Comparison of ENCODE assay signal across 1 cellular context in the genomic region with DNA sequence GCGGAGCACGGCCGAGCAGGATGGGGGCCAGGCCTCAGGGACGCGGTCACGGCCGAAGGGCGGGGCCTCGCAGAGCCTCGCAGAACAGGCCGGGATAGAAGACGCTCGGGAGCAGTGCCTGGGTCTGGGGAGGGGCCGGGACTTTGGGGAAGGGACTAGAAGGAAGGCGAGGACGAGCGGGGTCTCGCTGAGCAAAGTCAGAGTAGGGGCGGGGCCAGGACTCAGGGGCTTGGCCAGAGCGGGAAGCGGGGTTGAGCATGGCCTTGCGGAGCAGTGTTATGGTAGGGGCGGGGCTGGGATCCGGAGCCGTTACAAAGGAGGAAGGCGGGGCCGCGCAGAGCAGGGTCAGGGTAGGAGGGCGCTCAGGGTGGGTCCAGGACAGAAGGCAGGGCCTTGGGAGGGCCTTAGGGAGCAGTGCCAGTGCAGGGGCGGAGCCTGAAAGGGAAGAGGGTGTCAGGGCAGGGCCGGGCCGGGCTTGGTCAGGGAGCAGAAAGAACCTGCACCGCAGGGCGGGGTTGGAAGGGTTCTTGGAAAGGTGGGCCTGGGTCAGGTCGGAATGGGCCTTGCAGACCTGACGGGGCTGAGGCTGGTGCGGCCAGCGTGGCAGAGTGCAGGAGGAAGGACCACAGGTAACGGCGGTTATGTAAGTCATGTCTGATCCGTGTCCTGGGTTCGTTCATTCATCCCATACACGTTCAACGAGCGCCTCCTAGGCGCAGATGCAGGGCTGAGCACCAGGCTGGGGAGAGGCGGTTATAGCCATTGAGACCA.
A peak's percentile ranks its signal among the peaks of the same experiment; 100 is the strongest.
TF ChIP-seq lines count a peak whose summit lies in the region.

No MANE protein-coding gene starts in this region.

TF ChIP-seq in HepG2, 621 proteins besides CTCF, POLR2A, EP300 and RAD21 (continued from another document and continues in another):
- TF ChIP-seq, protein P1, sequence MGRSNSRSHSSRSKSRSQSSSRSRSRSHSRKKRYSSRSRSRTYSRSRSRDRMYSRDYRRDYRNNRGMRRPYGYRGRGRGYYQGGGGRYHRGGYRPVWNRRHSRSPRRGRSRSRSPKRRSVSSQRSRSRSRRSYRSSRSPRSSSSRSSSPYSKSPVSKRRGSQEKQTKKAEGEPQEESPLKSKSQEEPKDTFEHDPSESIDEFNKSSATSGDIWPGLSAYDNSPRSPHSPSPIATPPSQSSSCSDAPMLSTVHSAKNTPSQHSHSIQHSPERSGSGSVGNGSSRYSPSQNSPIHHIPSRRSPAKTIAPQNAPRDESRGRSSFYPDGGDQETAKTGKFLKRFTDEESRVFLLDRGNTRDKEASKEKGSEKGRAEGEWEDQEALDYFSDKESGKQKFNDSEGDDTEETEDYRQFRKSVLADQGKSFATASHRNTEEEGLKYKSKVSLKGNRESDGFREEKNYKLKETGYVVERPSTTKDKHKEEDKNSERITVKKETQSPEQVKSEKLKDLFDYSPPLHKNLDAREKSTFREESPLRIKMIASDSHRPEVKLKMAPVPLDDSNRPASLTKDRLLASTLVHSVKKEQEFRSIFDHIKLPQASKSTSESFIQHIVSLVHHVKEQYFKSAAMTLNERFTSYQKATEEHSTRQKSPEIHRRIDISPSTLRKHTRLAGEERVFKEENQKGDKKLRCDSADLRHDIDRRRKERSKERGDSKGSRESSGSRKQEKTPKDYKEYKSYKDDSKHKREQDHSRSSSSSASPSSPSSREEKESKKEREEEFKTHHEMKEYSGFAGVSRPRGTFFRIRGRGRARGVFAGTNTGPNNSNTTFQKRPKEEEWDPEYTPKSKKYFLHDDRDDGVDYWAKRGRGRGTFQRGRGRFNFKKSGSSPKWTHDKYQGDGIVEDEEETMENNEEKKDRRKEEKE (IDR thresholded peaks at IDR 0.05), result no peak
- no peak for TF ChIP-seq HMGA1 (CRISPR knock-in tag; conservative IDR thresholded peaks at IDR 0.05)
- TF ChIP-seq, protein P2, sequence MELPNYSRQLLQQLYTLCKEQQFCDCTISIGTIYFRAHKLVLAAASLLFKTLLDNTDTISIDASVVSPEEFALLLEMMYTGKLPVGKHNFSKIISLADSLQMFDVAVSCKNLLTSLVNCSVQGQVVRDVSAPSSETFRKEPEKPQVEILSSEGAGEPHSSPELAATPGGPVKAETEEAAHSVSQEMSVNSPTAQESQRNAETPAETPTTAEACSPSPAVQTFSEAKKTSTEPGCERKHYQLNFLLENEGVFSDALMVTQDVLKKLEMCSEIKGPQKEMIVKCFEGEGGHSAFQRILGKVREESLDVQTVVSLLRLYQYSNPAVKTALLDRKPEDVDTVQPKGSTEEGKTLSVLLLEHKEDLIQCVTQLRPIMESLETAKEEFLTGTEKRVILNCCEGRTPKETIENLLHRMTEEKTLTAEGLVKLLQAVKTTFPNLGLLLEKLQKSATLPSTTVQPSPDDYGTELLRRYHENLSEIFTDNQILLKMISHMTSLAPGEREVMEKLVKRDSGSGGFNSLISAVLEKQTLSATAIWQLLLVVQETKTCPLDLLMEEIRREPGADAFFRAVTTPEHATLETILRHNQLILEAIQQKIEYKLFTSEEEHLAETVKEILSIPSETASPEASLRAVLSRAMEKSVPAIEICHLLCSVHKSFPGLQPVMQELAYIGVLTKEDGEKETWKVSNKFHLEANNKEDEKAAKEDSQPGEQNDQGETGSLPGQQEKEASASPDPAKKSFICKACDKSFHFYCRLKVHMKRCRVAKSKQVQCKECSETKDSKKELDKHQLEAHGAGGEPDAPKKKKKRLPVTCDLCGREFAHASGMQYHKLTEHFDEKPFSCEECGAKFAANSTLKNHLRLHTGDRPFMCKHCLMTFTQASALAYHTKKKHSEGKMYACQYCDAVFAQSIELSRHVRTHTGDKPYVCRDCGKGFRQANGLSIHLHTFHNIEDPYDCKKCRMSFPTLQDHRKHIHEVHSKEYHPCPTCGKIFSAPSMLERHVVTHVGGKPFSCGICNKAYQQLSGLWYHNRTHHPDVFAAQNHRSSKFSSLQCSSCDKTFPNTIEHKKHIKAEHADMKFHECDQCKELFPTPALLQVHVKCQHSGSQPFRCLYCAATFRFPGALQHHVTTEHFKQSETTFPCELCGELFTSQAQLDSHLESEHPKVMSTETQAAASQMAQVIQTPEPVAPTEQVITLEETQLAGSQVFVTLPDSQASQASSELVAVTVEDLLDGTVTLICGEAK (IDR thresholded peaks at IDR 0.05), result no peak
- TF ChIP-seq, protein P2 (CRISPR knock-in tag; IDR thresholded peaks at IDR 0.05), result no peak
- TF ChIP-seq MIXL1 (CRISPR knock-in tag; IDR thresholded peaks at IDR 0.05), result 0 out of 2 replicates have a peak, but pooled peaks have one; percentile 11
- TF ChIP-seq, protein P3, sequence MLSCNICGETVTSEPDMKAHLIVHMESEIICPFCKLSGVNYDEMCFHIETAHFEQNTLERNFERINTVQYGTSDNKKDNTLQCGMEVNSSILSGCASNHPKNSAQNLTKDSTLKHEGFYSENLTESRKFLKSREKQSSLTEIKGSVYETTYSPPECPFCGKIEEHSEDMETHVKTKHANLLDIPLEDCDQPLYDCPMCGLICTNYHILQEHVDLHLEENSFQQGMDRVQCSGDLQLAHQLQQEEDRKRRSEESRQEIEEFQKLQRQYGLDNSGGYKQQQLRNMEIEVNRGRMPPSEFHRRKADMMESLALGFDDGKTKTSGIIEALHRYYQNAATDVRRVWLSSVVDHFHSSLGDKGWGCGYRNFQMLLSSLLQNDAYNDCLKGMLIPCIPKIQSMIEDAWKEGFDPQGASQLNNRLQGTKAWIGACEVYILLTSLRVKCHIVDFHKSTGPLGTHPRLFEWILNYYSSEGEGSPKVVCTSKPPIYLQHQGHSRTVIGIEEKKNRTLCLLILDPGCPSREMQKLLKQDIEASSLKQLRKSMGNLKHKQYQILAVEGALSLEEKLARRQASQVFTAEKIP (CRISPR knock-in tag; IDR thresholded peaks at IDR 0.05; ENCODE audit: borderline replicate concordance), result no peak
- TF ChIP-seq ZNF432 (CRISPR knock-in tag; IDR thresholded peaks at IDR 0.05; ENCODE audit: borderline replicate concordance), result no peak
- TF ChIP-seq, protein P4, sequence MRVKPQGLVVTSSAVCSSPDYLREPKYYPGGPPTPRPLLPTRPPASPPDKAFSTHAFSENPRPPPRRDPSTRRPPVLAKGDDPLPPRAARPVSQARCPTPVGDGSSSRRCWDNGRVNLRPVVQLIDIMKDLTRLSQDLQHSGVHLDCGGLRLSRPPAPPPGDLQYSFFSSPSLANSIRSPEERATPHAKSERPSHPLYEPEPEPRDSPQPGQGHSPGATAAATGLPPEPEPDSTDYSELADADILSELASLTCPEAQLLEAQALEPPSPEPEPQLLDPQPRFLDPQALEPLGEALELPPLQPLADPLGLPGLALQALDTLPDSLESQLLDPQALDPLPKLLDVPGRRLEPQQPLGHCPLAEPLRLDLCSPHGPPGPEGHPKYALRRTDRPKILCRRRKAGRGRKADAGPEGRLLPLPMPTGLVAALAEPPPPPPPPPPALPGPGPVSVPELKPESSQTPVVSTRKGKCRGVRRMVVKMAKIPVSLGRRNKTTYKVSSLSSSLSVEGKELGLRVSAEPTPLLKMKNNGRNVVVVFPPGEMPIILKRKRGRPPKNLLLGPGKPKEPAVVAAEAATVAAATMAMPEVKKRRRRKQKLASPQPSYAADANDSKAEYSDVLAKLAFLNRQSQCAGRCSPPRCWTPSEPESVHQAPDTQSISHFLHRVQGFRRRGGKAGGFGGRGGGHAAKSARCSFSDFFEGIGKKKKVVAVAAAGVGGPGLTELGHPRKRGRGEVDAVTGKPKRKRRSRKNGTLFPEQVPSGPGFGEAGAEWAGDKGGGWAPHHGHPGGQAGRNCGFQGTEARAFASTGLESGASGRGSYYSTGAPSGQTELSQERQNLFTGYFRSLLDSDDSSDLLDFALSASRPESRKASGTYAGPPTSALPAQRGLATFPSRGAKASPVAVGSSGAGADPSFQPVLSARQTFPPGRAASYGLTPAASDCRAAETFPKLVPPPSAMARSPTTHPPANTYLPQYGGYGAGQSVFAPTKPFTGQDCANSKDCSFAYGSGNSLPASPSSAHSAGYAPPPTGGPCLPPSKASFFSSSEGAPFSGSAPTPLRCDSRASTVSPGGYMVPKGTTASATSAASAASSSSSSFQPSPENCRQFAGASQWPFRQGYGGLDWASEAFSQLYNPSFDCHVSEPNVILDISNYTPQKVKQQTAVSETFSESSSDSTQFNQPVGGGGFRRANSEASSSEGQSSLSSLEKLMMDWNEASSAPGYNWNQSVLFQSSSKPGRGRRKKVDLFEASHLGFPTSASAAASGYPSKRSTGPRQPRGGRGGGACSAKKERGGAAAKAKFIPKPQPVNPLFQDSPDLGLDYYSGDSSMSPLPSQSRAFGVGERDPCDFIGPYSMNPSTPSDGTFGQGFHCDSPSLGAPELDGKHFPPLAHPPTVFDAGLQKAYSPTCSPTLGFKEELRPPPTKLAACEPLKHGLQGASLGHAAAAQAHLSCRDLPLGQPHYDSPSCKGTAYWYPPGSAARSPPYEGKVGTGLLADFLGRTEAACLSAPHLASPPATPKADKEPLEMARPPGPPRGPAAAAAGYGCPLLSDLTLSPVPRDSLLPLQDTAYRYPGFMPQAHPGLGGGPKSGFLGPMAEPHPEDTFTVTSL (CRISPR knock-in tag; IDR thresholded peaks at IDR 0.05; ENCODE audit: borderline replicate concordance), result no peak
- no peak for TF ChIP-seq ZNF282 (IDR thresholded peaks at IDR 0.05; ENCODE audit: partially characterized antibody)
- TF ChIP-seq KDM5A (IDR thresholded peaks at IDR 0.05; ENCODE audit: borderline replicate concordance, low read length), result peak; percentile 54; the same call in 1 of the 2 replicates
- TF ChIP-seq NCOR1 (IDR thresholded peaks at IDR 0.05; ENCODE audit: borderline replicate concordance, low read length), result peak; percentile 46; the same call in 1 of the 2 replicates
- no peak for TF ChIP-seq PTBP1 (IDR thresholded peaks at IDR 0.05; ENCODE audit: low read depth, low read length, poor library complexity, severe bottlenecking)
- TF ChIP-seq, protein P5, sequence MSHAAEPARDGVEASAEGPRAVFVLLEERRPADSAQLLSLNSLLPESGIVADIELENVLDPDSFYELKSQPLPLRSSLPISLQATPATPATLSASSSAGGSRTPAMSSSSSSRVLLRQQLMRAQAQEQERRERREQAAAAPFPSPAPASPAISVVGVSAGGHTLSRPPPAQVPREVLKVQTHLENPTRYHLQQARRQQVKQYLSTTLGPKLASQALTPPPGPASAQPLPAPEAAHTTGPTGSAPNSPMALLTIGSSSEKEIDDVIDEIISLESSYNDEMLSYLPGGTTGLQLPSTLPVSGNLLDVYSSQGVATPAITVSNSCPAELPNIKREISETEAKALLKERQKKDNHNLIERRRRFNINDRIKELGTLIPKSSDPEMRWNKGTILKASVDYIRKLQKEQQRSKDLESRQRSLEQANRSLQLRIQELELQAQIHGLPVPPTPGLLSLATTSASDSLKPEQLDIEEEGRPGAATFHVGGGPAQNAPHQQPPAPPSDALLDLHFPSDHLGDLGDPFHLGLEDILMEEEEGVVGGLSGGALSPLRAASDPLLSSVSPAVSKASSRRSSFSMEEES (CRISPR knock-in tag; IDR thresholded peaks at IDR 0.05), result peak; percentile 16; the same call in 1 of the 2 replicates
- TF ChIP-seq, protein P6, sequence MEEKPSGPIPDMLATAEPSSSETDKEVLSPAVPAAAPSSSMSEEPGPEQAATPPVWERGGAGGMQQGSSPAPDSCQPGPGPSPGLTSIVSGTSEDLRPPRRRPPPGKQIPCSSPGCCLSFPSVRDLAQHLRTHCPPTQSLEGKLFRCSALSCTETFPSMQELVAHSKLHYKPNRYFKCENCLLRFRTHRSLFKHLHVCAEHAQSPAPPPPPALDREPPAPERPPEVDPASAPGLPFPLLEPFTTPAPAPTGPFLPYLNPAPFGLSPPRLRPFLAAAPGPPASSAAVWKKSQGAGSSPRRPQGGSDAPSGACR (CRISPR knock-in tag; IDR thresholded peaks at IDR 0.05), result no peak
- TF ChIP-seq, protein P7, sequence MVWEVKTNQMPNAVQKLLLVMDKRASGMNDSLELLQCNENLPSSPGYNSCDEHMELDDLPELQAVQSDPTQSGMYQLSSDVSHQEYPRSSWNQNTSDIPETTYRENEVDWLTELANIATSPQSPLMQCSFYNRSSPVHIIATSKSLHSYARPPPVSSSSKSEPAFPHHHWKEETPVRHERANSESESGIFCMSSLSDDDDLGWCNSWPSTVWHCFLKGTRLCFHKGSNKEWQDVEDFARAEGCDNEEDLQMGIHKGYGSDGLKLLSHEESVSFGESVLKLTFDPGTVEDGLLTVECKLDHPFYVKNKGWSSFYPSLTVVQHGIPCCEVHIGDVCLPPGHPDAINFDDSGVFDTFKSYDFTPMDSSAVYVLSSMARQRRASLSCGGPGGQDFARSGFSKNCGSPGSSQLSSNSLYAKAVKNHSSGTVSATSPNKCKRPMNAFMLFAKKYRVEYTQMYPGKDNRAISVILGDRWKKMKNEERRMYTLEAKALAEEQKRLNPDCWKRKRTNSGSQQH (CRISPR knock-in tag; IDR thresholded peaks at IDR 0.05; ENCODE audit: low read depth), result peak; percentile 89
- TF ChIP-seq ZNF773 (CRISPR knock-in tag; IDR thresholded peaks at IDR 0.05; ENCODE audit: borderline replicate concordance), result no peak
- TF ChIP-seq BHLHE40 (IDR thresholded peaks at IDR 0.05; ENCODE audit: low read length), result no peak
- TF ChIP-seq, protein P8, sequence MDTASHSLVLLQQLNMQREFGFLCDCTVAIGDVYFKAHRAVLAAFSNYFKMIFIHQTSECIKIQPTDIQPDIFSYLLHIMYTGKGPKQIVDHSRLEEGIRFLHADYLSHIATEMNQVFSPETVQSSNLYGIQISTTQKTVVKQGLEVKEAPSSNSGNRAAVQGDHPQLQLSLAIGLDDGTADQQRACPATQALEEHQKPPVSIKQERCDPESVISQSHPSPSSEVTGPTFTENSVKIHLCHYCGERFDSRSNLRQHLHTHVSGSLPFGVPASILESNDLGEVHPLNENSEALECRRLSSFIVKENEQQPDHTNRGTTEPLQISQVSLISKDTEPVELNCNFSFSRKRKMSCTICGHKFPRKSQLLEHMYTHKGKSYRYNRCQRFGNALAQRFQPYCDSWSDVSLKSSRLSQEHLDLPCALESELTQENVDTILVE (CRISPR knock-in tag; IDR thresholded peaks at IDR 0.05), result peak; percentile 27; the same call in 1 of the 2 replicates
- 0 out of 2 replicates have a peak, but pooled peaks have one; percentile 34 for TF ChIP-seq AHR (CRISPR knock-in tag; IDR thresholded peaks at IDR 0.05)
- no peak for TF ChIP-seq ZNF30 (CRISPR knock-in tag; IDR thresholded peaks at IDR 0.05)
